Comparison of ENCODE assay signal across 12 cellular contexts in the genomic region with DNA sequence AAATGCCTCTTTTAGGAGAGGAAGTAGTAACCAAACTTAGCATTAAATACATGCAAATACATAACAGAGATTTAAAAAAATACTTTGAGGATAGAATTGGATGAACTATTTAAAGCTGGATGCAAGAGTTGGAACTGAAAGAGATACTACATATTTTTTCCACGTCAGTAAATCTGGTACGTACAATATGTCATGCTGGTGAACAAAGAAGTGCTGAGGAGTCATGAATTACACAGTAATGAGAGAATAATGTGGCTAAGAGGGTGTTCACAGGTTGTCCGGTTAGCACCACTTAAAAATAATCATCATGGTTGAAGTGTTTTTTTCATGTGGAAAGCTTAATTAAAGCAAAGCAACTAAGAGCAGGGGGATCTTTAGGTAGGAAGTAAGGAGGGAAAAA.
"Had no signal": no experiment of that assay in that cellular context is flagged by ENCODE, and none has a peak within 500 bp of the region (broad histone marks: within the 10 kb centered on the region; RNA-seq: fewer than 3 reads in every experiment).

No MANE protein-coding gene starts in this region.

- H3K36me3 ChIP-seq: left lung had no signal

- H3K27me3 Mint-ChIP-seq: type B pancreatic cell had no signal

- H3K9me3 Mint-ChIP-seq: activated T-helper 1 cell treated with anti-CD3 and anti-CD28 coated beads, Interleukin-12 subunit alpha, Interleukin-12 subunit beta, Interleukin-2, Interleukin-4 antibody, amounts not matched to agents 30 ng/mL and 10 ng/mL and 1 ng/mL, durations not matched to agents 14 hours and 24 hours and 36 hours had no signal

- H3K27me3 ChIP-seq: left lung had no signal

- DNase-seq: activated CD4-positive, alpha-beta T cell treated with anti-CD3 and anti-CD28 coated beads, Interleukin-2, amount 50 U/mL, for 1 hour; activated naive CD4-positive, alpha-beta T cell treated with Interleukin-2 at 50 U/mL for 16 hours; aorta; left lung; natural killer cell; retina; stimulated activated CD4-positive, alpha-beta T cell treated with anti-CD3 and anti-CD28 coated beads, Interleukin-15, amount 100 ng/mL, for 24 hours; stimulated activated CD4-positive, alpha-beta T cell treated with anti-CD3 and anti-CD28 coated beads, Interleukin-4, amount 100 ng/mL, for 24 hours; stimulated activated naive CD4-positive, alpha-beta T cell had no signal

- H3K27ac Mint-ChIP-seq: activated T-helper 1 cell treated with anti-CD3 and anti-CD28 coated beads, Interleukin-12 subunit alpha, Interleukin-12 subunit beta, Interleukin-2, Interleukin-4 antibody, amounts not matched to agents 30 ng/mL and 10 ng/mL and 1 ng/mL, durations not matched to agents 14 hours and 24 hours and 36 hours; natural killer cell; type B pancreatic cell had no signal

- H3K4me3 ChIP-seq: left lung had no signal

- H3K27ac ChIP-seq: left lung had no signal

- H3K4me1 Mint-ChIP-seq: natural killer cell had no signal

- ATAC-seq: activated CD4-positive, CD25-positive, alpha-beta regulatory T cell treated with anti-CD3 and anti-CD28 coated beads, Interleukin-2, amount 50 U/mL, for 24 hours; left lung; natural killer cell had no signal

- H3K9me3 ChIP-seq: left lung had no signal

- H3K36me3 Mint-ChIP-seq: natural killer cell, type B pancreatic cell had no signal

- H3K4me3 Mint-ChIP-seq: activated T-helper 1 cell treated with anti-CD3 and anti-CD28 coated beads, Interleukin-12 subunit alpha, Interleukin-12 subunit beta, Interleukin-2, Interleukin-4 antibody, amounts not matched to agents 30 ng/mL and 10 ng/mL and 1 ng/mL, durations not matched to agents 14 hours and 24 hours and 36 hours; natural killer cell; type B pancreatic cell had no signal

- H3K4me1 ChIP-seq: left lung had no signal
